ENCODE assay signal across 1 cellular context in the genomic region with DNA sequence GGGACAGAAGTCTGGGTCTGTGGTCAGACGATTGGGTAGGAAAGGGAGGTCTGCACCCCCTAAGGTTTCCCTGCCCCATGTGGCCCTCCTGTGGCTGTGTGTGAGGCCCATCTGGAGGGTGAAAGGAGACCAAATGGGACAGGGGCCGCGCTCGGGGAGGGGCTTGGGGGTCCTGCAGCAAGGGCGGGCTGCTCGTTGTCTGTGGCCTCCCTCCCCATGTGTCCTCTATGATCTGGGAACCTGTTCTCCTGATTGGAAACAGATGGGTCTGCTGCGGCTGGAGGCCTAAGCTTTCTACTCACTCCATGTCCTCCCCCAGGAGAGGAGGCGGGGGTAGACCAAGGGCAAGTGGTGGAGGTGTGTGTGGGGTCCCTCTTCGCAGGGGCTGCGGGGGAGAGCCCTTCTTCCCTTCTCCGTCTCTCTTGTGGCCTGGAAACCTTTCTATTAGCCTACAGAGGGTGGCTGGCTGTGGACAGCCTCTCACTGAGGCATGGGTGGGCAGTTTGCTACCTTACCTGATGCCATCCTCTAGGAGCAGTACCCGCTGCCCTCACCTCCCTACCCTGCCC.
TF ChIP-seq lines count a peak whose summit lies in the region.

No MANE protein-coding gene starts in this region.

TF ChIP-seq in HepG2, 621 proteins besides CTCF, POLR2A, EP300 and RAD21:
- TF ChIP-seq ZNF776 (CRISPR knock-in tag; IDR thresholded peaks at IDR 0.05) (no peak), ZFYVE20 (CRISPR knock-in tag; IDR thresholded peaks at IDR 0.05; ENCODE audit: borderline replicate concordance, low read depth) (no peak), SPEN (CRISPR knock-in tag; IDR thresholded peaks at IDR 0.05; ENCODE audit: low read depth) (0 out of 2 replicates have a peak, but pooled peaks have one; percentile 30), SMAD1 (CRISPR knock-in tag; IDR thresholded peaks at IDR 0.05; ENCODE audit: borderline replicate concordance, low read depth) (0 out of 2 replicates have a peak, but pooled peaks have one; percentile 47), FOSL2 (CRISPR knock-in tag; IDR thresholded peaks at IDR 0.05) (no peak), ZNF777 (CRISPR knock-in tag; IDR thresholded peaks at IDR 0.05) (no peak), PAWR (CRISPR knock-in tag; IDR thresholded peaks at IDR 0.05; ENCODE audit: borderline replicate concordance) (no peak), ZNF839 (CRISPR knock-in tag; IDR thresholded peaks at IDR 0.05; ENCODE audit: borderline replicate concordance) (0 out of 2 replicates have a peak, but pooled peaks have one; percentile 44)
- TF ChIP-seq, protein P1, sequence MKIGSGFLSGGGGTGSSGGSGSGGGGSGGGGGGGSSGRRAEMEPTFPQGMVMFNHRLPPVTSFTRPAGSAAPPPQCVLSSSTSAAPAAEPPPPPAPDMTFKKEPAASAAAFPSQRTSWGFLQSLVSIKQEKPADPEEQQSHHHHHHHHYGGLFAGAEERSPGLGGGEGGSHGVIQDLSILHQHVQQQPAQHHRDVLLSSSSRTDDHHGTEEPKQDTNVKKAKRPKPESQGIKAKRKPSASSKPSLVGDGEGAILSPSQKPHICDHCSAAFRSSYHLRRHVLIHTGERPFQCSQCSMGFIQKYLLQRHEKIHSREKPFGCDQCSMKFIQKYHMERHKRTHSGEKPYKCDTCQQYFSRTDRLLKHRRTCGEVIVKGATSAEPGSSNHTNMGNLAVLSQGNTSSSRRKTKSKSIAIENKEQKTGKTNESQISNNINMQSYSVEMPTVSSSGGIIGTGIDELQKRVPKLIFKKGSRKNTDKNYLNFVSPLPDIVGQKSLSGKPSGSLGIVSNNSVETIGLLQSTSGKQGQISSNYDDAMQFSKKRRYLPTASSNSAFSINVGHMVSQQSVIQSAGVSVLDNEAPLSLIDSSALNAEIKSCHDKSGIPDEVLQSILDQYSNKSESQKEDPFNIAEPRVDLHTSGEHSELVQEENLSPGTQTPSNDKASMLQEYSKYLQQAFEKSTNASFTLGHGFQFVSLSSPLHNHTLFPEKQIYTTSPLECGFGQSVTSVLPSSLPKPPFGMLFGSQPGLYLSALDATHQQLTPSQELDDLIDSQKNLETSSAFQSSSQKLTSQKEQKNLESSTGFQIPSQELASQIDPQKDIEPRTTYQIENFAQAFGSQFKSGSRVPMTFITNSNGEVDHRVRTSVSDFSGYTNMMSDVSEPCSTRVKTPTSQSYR (CRISPR knock-in tag; IDR thresholded peaks at IDR 0.05; ENCODE audit: borderline replicate concordance) = no peak
TF ChIP-seq in HepG2: peak in this region for 3.
